Comparison of ENCODE assay signal across 20 cellular contexts in genomic region chr2:238388794-238389193, GRCh38. TPM values are rescaled to one million over a fixed set of nuclear protein-coding genes. Genes with fewer than 3 reads are reported as not detected.
A peak's percentile ranks its signal among the peaks of the same experiment; 100 is the strongest.
DNase-seq lines count a peak whose midpoint lies in the region; ATAC-seq and TF ChIP-seq lines count a peak whose summit lies in the region.
"Had no signal": no experiment of that assay in that cellular context is flagged by ENCODE, and none has a peak within 500 bp of the region (broad histone marks: within the 10 kb centered on the region; RNA-seq: fewer than 3 reads in every experiment).

No MANE protein-coding gene starts in this region.

- TF ChIP-seq POLR2A in thyroid gland (IDR thresholded peaks at IDR 0.05) = no peak
- no peak for TF ChIP-seq POLR2A in suprapubic skin (IDR thresholded peaks at IDR 0.05)

- H3K4me3 ChIP-seq in mucosa of descending colon = no peak overlapping the region
- H3K4me3 ChIP-seq in thyroid gland (replicated peaks in 1 of 3) = no peak overlapping the region
- no peak overlapping the region for H3K4me3 ChIP-seq in suprapubic skin
- H3K4me3 ChIP-seq in upper lobe of right lung = no peak overlapping the region
- H3K4me3 ChIP-seq: A549, GM23248 had no signal

- TF ChIP-seq EP300 in suprapubic skin (IDR thresholded peaks at IDR 0.05) = no peak

- ATAC-seq in mucosa of descending colon (peak; percentile 32), upper lobe of right lung (no peak)
- ATAC-seq: A549, HCT116 had no signal

- no peaks in the 10 kb centered on the region for H3K27me3 ChIP-seq in thyroid gland
- H3K27me3 ChIP-seq in suprapubic skin = no peaks in the 10 kb centered on the region
- no peaks in the 10 kb centered on the region for H3K27me3 ChIP-seq in upper lobe of right lung

- peak; percentile 10 to 58 for DNase-seq in NCI-H2081 (lab: John Stamatoyannopoulos, UW)
- no peak for DNase-seq in NCI-H2081 treated with DMSO at 0.1 percent for 48 hours (lab: John Stamatoyannopoulos, UW)
- peak; percentile 90 for DNase-seq in NCI-H69 (lab: John Stamatoyannopoulos, UW)
- DNase-seq in mucosa of descending colon = no peak
- DNase-seq in thyroid gland = no peak
- DNase-seq in COLO829 (ENCODE audit: low spot score) = no peak
- no peak for DNase-seq in suprapubic skin (ENCODE audit: low spot score in 2 of 2)
- no peak for DNase-seq in upper lobe of right lung
- DNase-seq: CD4-positive, CD25-positive, alpha-beta regulatory T cell; GM23248; KG1; NCI-H1092; NCI-H187 treated with DMSO at 0.1 percent for 48 hours; NCI-H2171 treated with DMSO at 0.1 percent for 48 hours; NCI-H510A treated with DMSO at 0.1 percent for 48 hours; NK-92 treated with Interleukin-12 subunit alpha and Interleukin-12 subunit beta, amount 100 ng/mL, for 24 hours; OCI-M1; SK-N-SH had no signal

- H3K36me3 ChIP-seq in mucosa of descending colon (ENCODE audit: low read depth) (no peaks in the 10 kb centered on the region), thyroid gland (no peaks in the 10 kb centered on the region), suprapubic skin (no peaks in the 10 kb centered on the region), upper lobe of right lung (no peaks in the 10 kb centered on the region)

- TF ChIP-seq CTCF in mucosa of descending colon (IDR thresholded peaks at IDR 0.05) = no peak
- no peak for TF ChIP-seq CTCF in thyroid gland (IDR thresholded peaks at IDR 0.05)
- no peak for TF ChIP-seq CTCF in suprapubic skin (IDR thresholded peaks at IDR 0.05)
- TF ChIP-seq CTCF in upper lobe of right lung (IDR thresholded peaks at IDR 0.05) = no peak

- H3K4me1 ChIP-seq in mucosa of descending colon (ENCODE audit: low read depth) (no peaks in the 10 kb centered on the region), thyroid gland (peaks cover 19 to 22% of the 10 kb centered on the region in 2 donors), suprapubic skin (peaks cover 11% of the 10 kb centered on the region), upper lobe of right lung (peaks cover 5% of the 10 kb centered on the region)
- H3K4me1 ChIP-seq: A549 had no signal

- 79 to 94% methylated on average over 8 of the region's 8 CpGs for WGBS in thyroid gland, 2 donors
- WGBS in suprapubic skin = 68% methylated on average over 8 of the region's 8 CpGs

- peak overlapping the region in 2 of 3 donors; percentile 32 to 73 for H3K27ac ChIP-seq in thyroid gland
- no peak overlapping the region for H3K27ac ChIP-seq in suprapubic skin
- no peak overlapping the region for H3K27ac ChIP-seq in upper lobe of right lung
- H3K27ac ChIP-seq: A549, GM23248 had no signal

- H3K9me3 ChIP-seq in mucosa of descending colon = no peaks in the 10 kb centered on the region
- H3K9me3 ChIP-seq in thyroid gland = no peaks in the 10 kb centered on the region
- no peaks in the 10 kb centered on the region for H3K9me3 ChIP-seq in suprapubic skin
- no peaks in the 10 kb centered on the region for H3K9me3 ChIP-seq in upper lobe of right lung
- H3K9me3 ChIP-seq: A549, SK-N-SH had no signal

- intact Hi-C loops in mucosa of descending colon (cut with DNase I, micrococcal nuclease) = no loop called here
- intact Hi-C loops in thyroid gland (cut with DNase I) = no loop called here
- intact Hi-C loops in upper lobe of right lung (cut with DNase I) = no loop called here

RNA-seq across cellular contexts. Expression of gene ASB1, which starts 37.9 kb away (rescaled TPM):
- total RNA-seq in mucosa of descending colon (10 to 100 TPM; 23.5 to 41.7 (median 24.6) TPM), thyroid gland (10 to 100 TPM; 12.4 to 19.5 (median 15.6) TPM), suprapubic skin (10 to 100 TPM; 17.1 to 48.8 (median 22.1) TPM), upper lobe of right lung (26.6 TPM)

Comparison
In these comparisons a context has a peak if more than half of its experiments do, and no peak if none do; other contexts are left out.
1. DNase-seq: peak in NCI-H2081 (2 of 2) and NCI-H69 (single experiment); none in NCI-H2081 treated with DMSO at 0.1 percent for 48 hours (single experiment), mucosa of descending colon (0 of 3), thyroid gland (0 of 2), COLO829 (single experiment), suprapubic skin (0 of 2) and upper lobe of right lung (single experiment).
2. H3K27ac ChIP-seq: peak in thyroid gland (2 of 3); none in suprapubic skin (single experiment) and upper lobe of right lung (single experiment).